ENCODE assay signal across 9 cellular contexts in genomic region chr2:70767699-70768584, GRCh38. TPM values are rescaled to one million over a fixed set of nuclear protein-coding genes. Genes with fewer than 3 reads are reported as not detected.
A peak's percentile ranks its signal among the peaks of the same experiment; 100 is the strongest.
DNase-seq lines count a peak whose midpoint lies in the region; ATAC-seq and TF ChIP-seq lines count a peak whose summit lies in the region.
"Had no signal": no experiment of that assay in that cellular context is flagged by ENCODE, and none has a peak within 500 bp of the region (broad histone marks: within the 10 kb centered on the region; RNA-seq: fewer than 3 reads in every experiment).

Gene ADD2 (minus strand): TSS chr2:70768200. CDS start chr2:70706408, 61,792 bp downstream.

- CTCF ChIA-PET in HEK293 (lab: Yijun Ruan, JAX) = interaction anchor here (0.6 to 3.2 kb wide), 28 partner anchors 9 to 917 kb away, joined by 3 to 35 read pairs (median 4); no protein-coding TSS in a partner anchor

- TF ChIP-seq EP300 in sigmoid colon (IDR thresholded peaks at IDR 0.05) = no peak

- 0 to 8% (median 1%) methylated on average over 10 to 69 of the region's 74 CpGs for WGBS in adrenal gland, 4 donors
- 2% methylated on average over 71 to 73 of the region's 74 CpGs for WGBS in sigmoid colon, 2 donors

- TF ChIP-seq POLR2A in adrenal gland (IDR thresholded peaks at IDR 0.05) (no peak), sigmoid colon (IDR thresholded peaks at IDR 0.05) (no peak)

- POLR2A ChIA-PET in HEK293 (lab: Yijun Ruan, JAX) = interaction anchor here (0.5 to 1.6 kb wide), 12 partner anchors 13 to 527 kb away, joined by 3 to 8 read pairs (median 4); partner anchors contain the start of genes MPHOSPH10, PCYOX1 and SNRPG

- peak within 1 kb of the TSS; percentile 76 for H3K4me3 ChIP-seq in BE2C (ENCODE audit: low read depth, low read length)
- H3K4me3 ChIP-seq in HEK293 (ENCODE audit: low read depth, low read length) = peak within 1 kb of the TSS; percentile 65
- H3K4me3 ChIP-seq in adrenal gland = peak within 1 kb of the TSS in 1 of 4 donors; percentile 45
- peak within 1 kb of the TSS; percentile 3 to 43 (median 37) for H3K4me3 ChIP-seq in sigmoid colon

- H3K27ac ChIP-seq in HEK293 (ENCODE audit: extremely low read depth, low read depth, low read length) = peak within 1 kb of the TSS; percentile 70; the same call in 1 of the 2 replicates
- peak within 1 kb of the TSS in 1 of 5 donors; percentile 30 for H3K27ac ChIP-seq in adrenal gland
- H3K27ac ChIP-seq in sigmoid colon = peak within 1 kb of the TSS in 1 of 4 donors; percentile 44

- intact Hi-C loops in adrenal gland (cut with DNase I) (no loop called here), sigmoid colon (cut with DNase I) (no loop called here)

- no peaks in the 10 kb centered on the region for H3K36me3 ChIP-seq in BE2C
- no peaks in the 10 kb centered on the region for H3K36me3 ChIP-seq in HEK293 (ENCODE audit: control insufficient read depth in 2 of 2, insufficient read depth in 1 of 2, low read length in 2 of 2)
- H3K36me3 ChIP-seq in adrenal gland (replicated peaks in 1 of 2) = no peaks in the 10 kb centered on the region
- H3K36me3 ChIP-seq in sigmoid colon = no peaks in the 10 kb centered on the region

- H3K4me1 ChIP-seq in BE2C = no peaks in the 10 kb centered on the region
- peaks cover 5% of the 10 kb centered on the region; the same call in 1 of the 2 replicates for H3K4me1 ChIP-seq in HEK293 (ENCODE audit: control insufficient read depth, insufficient read depth, low read length)
- H3K4me1 ChIP-seq in adrenal gland (replicated peaks in 1 of 2) = peaks cover 9 to 15% of the 10 kb centered on the region in 2 donors
- peaks cover 0 to 17% (median 16%) of the 10 kb centered on the region in 4 donors for H3K4me1 ChIP-seq in sigmoid colon

- peak; percentile 68 for DNase-seq in BE2C
- DNase-seq in NOMO-1 treated with dmso at 0.1 percent for 144 hours (lab: John Stamatoyannopoulos, UW; ENCODE audit: unreplicated experiment) = peak; percentile 67
- DNase-seq in adrenal gland = peak in 6 of 7 donors; percentile 16 to 63 (median 22)
- DNase-seq in hippocampal formation (lab: John Stamatoyannopoulos, UW) = peak; percentile 19 to 22
- no peak for DNase-seq in sigmoid colon
- no peak for DNase-seq in SIG-M5 treated with dmso at 0.1 percent for 504 hours (lab: John Stamatoyannopoulos, UW; ENCODE audit: unreplicated experiment)

- no peaks in the 10 kb centered on the region for H3K9me3 ChIP-seq in BE2C
- H3K9me3 ChIP-seq in HEK293 (ENCODE audit: control insufficient read depth, insufficient read depth, low read depth, low read length) = no peaks in the 10 kb centered on the region
- no peaks in the 10 kb centered on the region for H3K9me3 ChIP-seq in adrenal gland (replicated peaks in 1 of 3)
- no peaks in the 10 kb centered on the region for H3K9me3 ChIP-seq in sigmoid colon

- no peak for ATAC-seq in HG03095 (IDR thresholded peaks at IDR 0.05; ENCODE audit: unreplicated experiment)
- ATAC-seq: left colon had no signal

- TF ChIP-seq CTCF in BE2C (IDR thresholded peaks at IDR 0.05; ENCODE audit: low read depth, low read length) (peak; percentile 27; the same call in 1 of the 2 replicates), HEK293 (tag by site-specific recombination; IDR thresholded peaks at IDR 0.05) (peak; percentile 72; the same call in 1 of the 2 replicates), adrenal gland (IDR thresholded peaks at IDR 0.05) (peak in 1 of 6 experiments; percentile 18), sigmoid colon (IDR thresholded peaks at IDR 0.05) (no peak)

- H3K27me3 ChIP-seq in BE2C (no peaks in the 10 kb centered on the region), adrenal gland (peaks cover 34% of the 10 kb centered on the region), sigmoid colon (peaks cover 13 to 63% (median 44%) of the 10 kb centered on the region in 3 donors)

TF ChIP-seq in HEK293, 187 proteins besides CTCF, POLR2A, EP300 and RAD21 (continues in another document):
- TF ChIP-seq PBX3 (CRISPR knock-in tag; IDR thresholded peaks at IDR 0.05) (peak; percentile 55; the same call in 1 of the 2 replicates), ZBTB20 (tag by site-specific recombination; IDR thresholded peaks at IDR 0.05) (peak; percentile 65), ZNF2 (tag by site-specific recombination; IDR thresholded peaks at IDR 0.05) (peak; percentile 96), ZNF341 (tag by site-specific recombination; IDR thresholded peaks at IDR 0.05; ENCODE audit: low read depth) (0 out of 2 replicates have a peak, but pooled peaks have one; percentile 24), ZNF600 (tag by site-specific recombination; IDR thresholded peaks at IDR 0.05) (0 out of 2 replicates have a peak, but pooled peaks have one; percentile 44), GLIS2 (tag by site-specific recombination; IDR thresholded peaks at IDR 0.05) (peak; percentile 59; the same call in 1 of the 2 replicates), ZNF791 (tag by site-specific recombination; IDR thresholded peaks at IDR 0.05) (0 out of 2 replicates have a peak, but pooled peaks have one; percentile 25), KLF9 (tag by site-specific recombination; IDR thresholded peaks at IDR 0.05; ENCODE audit: low read depth) (no peak), ZNF449 (tag by site-specific recombination; IDR thresholded peaks at IDR 0.05) (peak; percentile 16; the same call in 1 of the 2 replicates), ZBTB26 (tag by site-specific recombination; optimal IDR thresholded peaks at IDR 0.05) (peak; percentile 57), ZNF398 (tag by site-specific recombination; IDR thresholded peaks at IDR 0.05) (0 out of 2 replicates have a peak, but pooled peaks have one; percentile 28), ZNF76 (tag by site-specific recombination; IDR thresholded peaks at IDR 0.05; ENCODE audit: borderline replicate concordance, low read depth) (peak; percentile 19; the same call in 1 of the 2 replicates), ZNF404 (tag by site-specific recombination; IDR thresholded peaks at IDR 0.05) (no peak), ZXDB (tag by site-specific recombination; IDR thresholded peaks at IDR 0.05) (no peak), ZSCAN30 (tag by site-specific recombination; IDR thresholded peaks at IDR 0.05) (0 out of 2 replicates have a peak, but pooled peaks have one; percentile 13), ZNF549 (tag by site-specific recombination; IDR thresholded peaks at IDR 0.05) (peak; percentile 29; the same call in 1 of the 2 replicates), ZNF394 (tag by site-specific recombination; IDR thresholded peaks at IDR 0.05; ENCODE audit: borderline replicate concordance) (peak; percentile 40)

RNA-seq across cellular contexts. Expression of gene ADD2, which starts in this region (rescaled TPM):
- 16.2 TPM for polyA plus RNA-seq in BE2C (2012; ENCODE audit: insufficient read depth, insufficient read length, low read depth)
- total RNA-seq in adrenal gland (1 to 10 TPM in 4 of 8 donors, under 1 TPM in 3, not detected in 1; 0.69 to 5.6 (median 2.2) TPM), sigmoid colon (1 to 10 TPM; 1.3 to 5.8 (median 3.9) TPM)
- polyA plus RNA-seq in adrenal gland (1 to 10 TPM in 1 of 3 donors, under 1 TPM in 2; 0.20 to 2.2 (median 0.72) TPM), sigmoid colon (1 to 10 TPM in 1 of 3 donors, under 1 TPM in 1, not detected in 1; under 0.01 to 2.7 TPM)

Comparison
In these comparisons a context has a peak if more than half of its experiments do, and no peak if none do; other contexts are left out.
1. DNase-seq: peak in BE2C (single experiment), NOMO-1 treated with dmso at 0.1 percent for 144 hours (single experiment), adrenal gland (6 of 7) and hippocampal formation (2 of 2); none in sigmoid colon (single experiment) and SIG-M5 treated with dmso at 0.1 percent for 504 hours (single experiment).
2. CTCF ChIP-seq: peak in BE2C (single experiment) and HEK293 (single experiment); none in sigmoid colon (0 of 4).